ENCODE assay signal across 1 cellular context in the genomic region with DNA sequence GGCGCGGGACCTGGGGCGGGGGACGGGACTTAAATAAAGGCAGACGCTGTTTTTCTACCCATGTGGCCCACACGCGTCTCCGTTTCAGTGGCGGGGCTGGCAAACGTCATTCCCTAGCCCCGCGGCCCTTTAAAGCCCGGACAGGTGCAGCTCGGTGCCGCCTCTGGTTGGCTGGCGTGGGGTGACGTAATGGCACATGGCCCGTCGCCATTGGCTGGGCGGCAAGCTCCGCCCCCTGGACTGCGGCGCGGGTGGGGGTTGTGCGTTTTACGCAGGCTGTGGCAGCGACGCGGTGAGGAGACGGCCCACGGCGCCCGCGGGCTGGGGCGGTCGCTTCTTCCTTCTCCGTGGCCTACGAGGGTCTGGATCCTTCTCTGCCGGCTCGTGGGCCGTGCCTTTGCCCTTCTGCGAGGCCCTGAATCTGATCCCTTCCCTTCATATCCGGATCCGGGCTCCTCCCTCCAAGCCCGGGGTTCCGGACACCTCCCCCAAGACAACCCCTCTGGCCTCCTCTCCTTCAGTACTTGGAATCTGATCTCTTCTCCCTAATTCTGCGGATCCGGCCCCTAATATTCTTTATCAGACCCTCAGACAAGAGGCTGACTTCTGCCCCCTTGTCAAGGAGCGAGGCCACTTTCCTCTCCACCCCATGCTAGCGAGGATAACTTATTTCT.
A peak's percentile ranks its signal among the peaks of the same experiment; 100 is the strongest.
TF ChIP-seq lines count a peak whose summit lies in the region.

A gene with protein sequence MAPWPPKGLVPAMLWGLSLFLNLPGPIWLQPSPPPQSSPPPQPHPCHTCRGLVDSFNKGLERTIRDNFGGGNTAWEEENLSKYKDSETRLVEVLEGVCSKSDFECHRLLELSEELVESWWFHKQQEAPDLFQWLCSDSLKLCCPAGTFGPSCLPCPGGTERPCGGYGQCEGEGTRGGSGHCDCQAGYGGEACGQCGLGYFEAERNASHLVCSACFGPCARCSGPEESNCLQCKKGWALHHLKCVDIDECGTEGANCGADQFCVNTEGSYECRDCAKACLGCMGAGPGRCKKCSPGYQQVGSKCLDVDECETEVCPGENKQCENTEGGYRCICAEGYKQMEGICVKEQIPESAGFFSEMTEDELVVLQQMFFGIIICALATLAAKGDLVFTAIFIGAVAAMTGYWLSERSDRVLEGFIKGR (plus strand): TSS at position 274 of the 674 bp plus-strand sequence. CDS start 605 bp downstream, outside the sequence.

TF ChIP-seq in HEK293, 187 proteins besides CTCF, POLR2A, EP300 and RAD21 (continued from another document and continues in another):
- TF ChIP-seq ZXDB (tag by site-specific recombination; IDR thresholded peaks at IDR 0.05) (peak; percentile 7; the same call in 1 of the 2 replicates), ZNF777 (tag by site-specific recombination; IDR thresholded peaks at IDR 0.05; ENCODE audit: borderline replicate concordance) (no peak), ZNF571 (tag by site-specific recombination; IDR thresholded peaks at IDR 0.05) (no peak), SETDB1 (IDR thresholded peaks at IDR 0.05; ENCODE audit: insufficient read length, low read length) (no peak), ZNF311 (tag by site-specific recombination; IDR thresholded peaks at IDR 0.05; ENCODE audit: borderline replicate concordance) (no peak), ZNF223 (tag by site-specific recombination; IDR thresholded peaks at IDR 0.05) (no peak), KLF10 (tag by site-specific recombination; IDR thresholded peaks at IDR 0.05) (peak; percentile 79), ZNF121 (tag by site-specific recombination; IDR thresholded peaks at IDR 0.05) (no peak), GLI4 (tag by site-specific recombination; IDR thresholded peaks at IDR 0.05) (no peak), HOXA7 (CRISPR knock-in tag; IDR thresholded peaks at IDR 0.05; ENCODE audit: borderline replicate concordance) (no peak), ZNF37A (tag by site-specific recombination; IDR thresholded peaks at IDR 0.05) (no peak), ZNF521 (tag by site-specific recombination; IDR thresholded peaks at IDR 0.05) (no peak), ZNF2 (tag by site-specific recombination; IDR thresholded peaks at IDR 0.05) (peak; percentile 41; the same call in 1 of the 2 replicates), GLI2 (tag by site-specific recombination; IDR thresholded peaks at IDR 0.05; ENCODE audit: borderline replicate concordance, low read depth) (no peak), ZNF549 (tag by site-specific recombination; IDR thresholded peaks at IDR 0.05) (no peak), ZNF785 (tag by site-specific recombination; IDR thresholded peaks at IDR 0.05) (no peak), REPIN1 (tag by site-specific recombination; IDR thresholded peaks at IDR 0.05; ENCODE audit: low read depth) (0 out of 2 replicates have a peak, but pooled peaks have one; percentile 25), GLIS2 (tag by site-specific recombination; IDR thresholded peaks at IDR 0.05) (peak; percentile 88), ZNF132 (tag by site-specific recombination; IDR thresholded peaks at IDR 0.05; ENCODE audit: borderline replicate concordance) (no peak), ZNF76 (tag by site-specific recombination; IDR thresholded peaks at IDR 0.05; ENCODE audit: borderline replicate concordance, low read depth) (peak; percentile 21; the same call in 1 of the 2 replicates), ZNF133 (tag by site-specific recombination; IDR thresholded peaks at IDR 0.05) (no peak), SP3 (tag by site-specific recombination; IDR thresholded peaks at IDR 0.05) (peak; percentile 92), ZNF112 (tag by site-specific recombination; IDR thresholded peaks at IDR 0.05) (no peak), ZNF19 (tag by site-specific recombination; IDR thresholded peaks at IDR 0.05; ENCODE audit: low read depth) (no peak), ZNF175 (tag by site-specific recombination; IDR thresholded peaks at IDR 0.05) (no peak), MZF1 (tag by site-specific recombination; IDR thresholded peaks at IDR 0.05; ENCODE audit: borderline replicate concordance) (no peak), OVOL3 (tag by site-specific recombination; IDR thresholded peaks at IDR 0.05) (no peak), ZNF585B (tag by site-specific recombination; IDR thresholded peaks at IDR 0.05) (no peak), ZNF416 (tag by site-specific recombination; IDR thresholded peaks at IDR 0.05) (no peak), ZFP69B (tag by site-specific recombination; IDR thresholded peaks at IDR 0.05) (peak; percentile 99), ZNF843 (tag by site-specific recombination; IDR thresholded peaks at IDR 0.05) (peak; percentile 34; the same call in 1 of the 2 replicates), ZNF626 (tag by site-specific recombination; IDR thresholded peaks at IDR 0.05) (no peak), ZNF600 (tag by site-specific recombination; IDR thresholded peaks at IDR 0.05) (peak; percentile 33; the same call in 1 of the 2 replicates), ZIC2 (tag by site-specific recombination; IDR thresholded peaks at IDR 0.05) (no peak)
- TF ChIP-seq, protein P1, sequence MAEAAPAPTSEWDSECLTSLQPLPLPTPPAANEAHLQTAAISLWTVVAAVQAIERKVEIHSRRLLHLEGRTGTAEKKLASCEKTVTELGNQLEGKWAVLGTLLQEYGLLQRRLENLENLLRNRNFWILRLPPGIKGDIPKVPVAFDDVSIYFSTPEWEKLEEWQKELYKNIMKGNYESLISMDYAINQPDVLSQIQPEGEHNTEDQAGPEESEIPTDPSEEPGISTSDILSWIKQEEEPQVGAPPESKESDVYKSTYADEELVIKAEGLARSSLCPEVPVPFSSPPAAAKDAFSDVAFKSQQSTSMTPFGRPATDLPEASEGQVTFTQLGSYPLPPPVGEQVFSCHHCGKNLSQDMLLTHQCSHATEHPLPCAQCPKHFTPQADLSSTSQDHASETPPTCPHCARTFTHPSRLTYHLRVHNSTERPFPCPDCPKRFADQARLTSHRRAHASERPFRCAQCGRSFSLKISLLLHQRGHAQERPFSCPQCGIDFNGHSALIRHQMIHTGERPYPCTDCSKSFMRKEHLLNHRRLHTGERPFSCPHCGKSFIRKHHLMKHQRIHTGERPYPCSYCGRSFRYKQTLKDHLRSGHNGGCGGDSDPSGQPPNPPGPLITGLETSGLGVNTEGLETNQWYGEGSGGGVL (tag by site-specific recombination; IDR thresholded peaks at IDR 0.05), result no peak; the same call in none of the 2 replicates
- TF ChIP-seq, protein P2, sequence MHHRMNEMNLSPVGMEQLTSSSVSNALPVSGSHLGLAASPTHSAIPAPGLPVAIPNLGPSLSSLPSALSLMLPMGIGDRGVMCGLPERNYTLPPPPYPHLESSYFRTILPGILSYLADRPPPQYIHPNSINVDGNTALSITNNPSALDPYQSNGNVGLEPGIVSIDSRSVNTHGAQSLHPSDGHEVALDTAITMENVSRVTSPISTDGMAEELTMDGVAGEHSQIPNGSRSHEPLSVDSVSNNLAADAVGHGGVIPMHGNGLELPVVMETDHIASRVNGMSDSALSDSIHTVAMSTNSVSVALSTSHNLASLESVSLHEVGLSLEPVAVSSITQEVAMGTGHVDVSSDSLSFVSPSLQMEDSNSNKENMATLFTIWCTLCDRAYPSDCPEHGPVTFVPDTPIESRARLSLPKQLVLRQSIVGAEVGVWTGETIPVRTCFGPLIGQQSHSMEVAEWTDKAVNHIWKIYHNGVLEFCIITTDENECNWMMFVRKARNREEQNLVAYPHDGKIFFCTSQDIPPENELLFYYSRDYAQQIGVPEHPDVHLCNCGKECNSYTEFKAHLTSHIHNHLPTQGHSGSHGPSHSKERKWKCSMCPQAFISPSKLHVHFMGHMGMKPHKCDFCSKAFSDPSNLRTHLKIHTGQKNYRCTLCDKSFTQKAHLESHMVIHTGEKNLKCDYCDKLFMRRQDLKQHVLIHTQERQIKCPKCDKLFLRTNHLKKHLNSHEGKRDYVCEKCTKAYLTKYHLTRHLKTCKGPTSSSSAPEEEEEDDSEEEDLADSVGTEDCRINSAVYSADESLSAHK (tag by site-specific recombination; IDR thresholded peaks at IDR 0.05), result no peak
- TF ChIP-seq, protein P3, sequence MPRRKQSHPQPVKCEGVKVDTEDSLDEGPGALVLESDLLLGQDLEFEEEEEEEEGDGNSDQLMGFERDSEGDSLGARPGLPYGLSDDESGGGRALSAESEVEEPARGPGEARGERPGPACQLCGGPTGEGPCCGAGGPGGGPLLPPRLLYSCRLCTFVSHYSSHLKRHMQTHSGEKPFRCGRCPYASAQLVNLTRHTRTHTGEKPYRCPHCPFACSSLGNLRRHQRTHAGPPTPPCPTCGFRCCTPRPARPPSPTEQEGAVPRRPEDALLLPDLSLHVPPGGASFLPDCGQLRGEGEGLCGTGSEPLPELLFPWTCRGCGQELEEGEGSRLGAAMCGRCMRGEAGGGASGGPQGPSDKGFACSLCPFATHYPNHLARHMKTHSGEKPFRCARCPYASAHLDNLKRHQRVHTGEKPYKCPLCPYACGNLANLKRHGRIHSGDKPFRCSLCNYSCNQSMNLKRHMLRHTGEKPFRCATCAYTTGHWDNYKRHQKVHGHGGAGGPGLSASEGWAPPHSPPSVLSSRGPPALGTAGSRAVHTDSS (tag by site-specific recombination; IDR thresholded peaks at IDR 0.05), result no peak
- TF ChIP-seq, protein P4, sequence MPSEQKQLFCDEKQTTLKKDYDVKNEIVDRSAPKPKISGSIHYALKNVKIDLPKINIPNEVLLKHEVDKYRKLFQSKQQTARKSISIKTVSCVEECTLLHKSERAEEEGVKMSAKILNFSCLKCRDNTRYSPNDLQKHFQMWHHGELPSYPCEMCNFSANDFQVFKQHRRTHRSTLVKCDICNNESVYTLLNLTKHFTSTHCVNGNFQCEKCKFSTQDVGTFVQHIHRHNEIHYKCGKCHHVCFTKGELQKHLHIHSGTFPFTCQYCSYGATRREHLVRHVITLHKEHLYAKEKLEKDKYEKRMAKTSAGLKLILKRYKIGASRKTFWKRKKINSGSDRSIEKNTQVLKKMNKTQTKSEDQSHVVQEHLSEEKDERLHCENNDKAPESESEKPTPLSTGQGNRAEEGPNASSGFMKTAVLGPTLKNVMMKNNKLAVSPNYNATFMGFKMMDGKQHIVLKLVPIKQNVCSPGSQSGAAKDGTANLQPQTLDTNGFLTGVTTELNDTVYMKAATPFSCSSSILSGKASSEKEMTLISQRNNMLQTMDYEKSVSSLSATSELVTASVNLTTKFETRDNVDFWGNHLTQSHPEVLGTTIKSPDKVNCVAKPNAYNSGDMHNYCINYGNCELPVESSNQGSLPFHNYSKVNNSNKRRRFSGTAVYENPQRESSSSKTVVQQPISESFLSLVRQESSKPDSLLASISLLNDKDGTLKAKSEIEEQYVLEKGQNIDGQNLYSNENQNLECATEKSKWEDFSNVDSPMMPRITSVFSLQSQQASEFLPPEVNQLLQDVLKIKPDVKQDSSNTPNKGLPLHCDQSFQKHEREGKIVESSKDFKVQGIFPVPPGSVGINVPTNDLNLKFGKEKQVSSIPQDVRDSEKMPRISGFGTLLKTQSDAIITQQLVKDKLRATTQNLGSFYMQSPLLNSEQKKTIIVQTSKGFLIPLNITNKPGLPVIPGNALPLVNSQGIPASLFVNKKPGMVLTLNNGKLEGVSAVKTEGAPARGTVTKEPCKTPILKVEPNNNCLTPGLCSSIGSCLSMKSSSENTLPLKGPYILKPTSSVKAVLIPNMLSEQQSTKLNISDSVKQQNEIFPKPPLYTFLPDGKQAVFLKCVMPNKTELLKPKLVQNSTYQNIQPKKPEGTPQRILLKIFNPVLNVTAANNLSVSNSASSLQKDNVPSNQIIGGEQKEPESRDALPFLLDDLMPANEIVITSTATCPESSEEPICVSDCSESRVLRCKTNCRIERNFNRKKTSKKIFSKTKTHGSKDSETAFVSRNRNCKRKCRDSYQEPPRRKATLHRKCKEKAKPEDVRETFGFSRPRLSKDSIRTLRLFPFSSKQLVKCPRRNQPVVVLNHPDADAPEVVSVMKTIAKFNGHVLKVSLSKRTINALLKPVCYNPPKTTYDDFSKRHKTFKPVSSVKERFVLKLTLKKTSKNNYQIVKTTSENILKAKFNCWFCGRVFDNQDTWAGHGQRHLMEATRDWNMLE (tag by site-specific recombination; conservative IDR thresholded peaks at IDR 0.05; ENCODE audit: low read depth), result no peak
- TF ChIP-seq, protein P5, sequence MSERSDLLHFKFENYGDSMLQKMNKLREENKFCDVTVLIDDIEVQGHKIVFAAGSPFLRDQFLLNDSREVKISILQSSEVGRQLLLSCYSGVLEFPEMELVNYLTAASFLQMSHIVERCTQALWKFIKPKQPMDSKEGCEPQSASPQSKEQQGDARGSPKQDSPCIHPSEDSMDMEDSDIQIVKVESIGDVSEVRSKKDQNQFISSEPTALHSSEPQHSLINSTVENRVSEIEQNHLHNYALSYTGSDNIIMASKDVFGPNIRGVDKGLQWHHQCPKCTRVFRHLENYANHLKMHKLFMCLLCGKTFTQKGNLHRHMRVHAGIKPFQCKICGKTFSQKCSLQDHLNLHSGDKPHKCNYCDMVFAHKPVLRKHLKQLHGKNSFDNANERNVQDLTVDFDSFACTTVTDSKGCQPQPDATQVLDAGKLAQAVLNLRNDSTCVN (tag by site-specific recombination; optimal IDR thresholded peaks at IDR 0.05), result no peak
- TF ChIP-seq, protein P6, sequence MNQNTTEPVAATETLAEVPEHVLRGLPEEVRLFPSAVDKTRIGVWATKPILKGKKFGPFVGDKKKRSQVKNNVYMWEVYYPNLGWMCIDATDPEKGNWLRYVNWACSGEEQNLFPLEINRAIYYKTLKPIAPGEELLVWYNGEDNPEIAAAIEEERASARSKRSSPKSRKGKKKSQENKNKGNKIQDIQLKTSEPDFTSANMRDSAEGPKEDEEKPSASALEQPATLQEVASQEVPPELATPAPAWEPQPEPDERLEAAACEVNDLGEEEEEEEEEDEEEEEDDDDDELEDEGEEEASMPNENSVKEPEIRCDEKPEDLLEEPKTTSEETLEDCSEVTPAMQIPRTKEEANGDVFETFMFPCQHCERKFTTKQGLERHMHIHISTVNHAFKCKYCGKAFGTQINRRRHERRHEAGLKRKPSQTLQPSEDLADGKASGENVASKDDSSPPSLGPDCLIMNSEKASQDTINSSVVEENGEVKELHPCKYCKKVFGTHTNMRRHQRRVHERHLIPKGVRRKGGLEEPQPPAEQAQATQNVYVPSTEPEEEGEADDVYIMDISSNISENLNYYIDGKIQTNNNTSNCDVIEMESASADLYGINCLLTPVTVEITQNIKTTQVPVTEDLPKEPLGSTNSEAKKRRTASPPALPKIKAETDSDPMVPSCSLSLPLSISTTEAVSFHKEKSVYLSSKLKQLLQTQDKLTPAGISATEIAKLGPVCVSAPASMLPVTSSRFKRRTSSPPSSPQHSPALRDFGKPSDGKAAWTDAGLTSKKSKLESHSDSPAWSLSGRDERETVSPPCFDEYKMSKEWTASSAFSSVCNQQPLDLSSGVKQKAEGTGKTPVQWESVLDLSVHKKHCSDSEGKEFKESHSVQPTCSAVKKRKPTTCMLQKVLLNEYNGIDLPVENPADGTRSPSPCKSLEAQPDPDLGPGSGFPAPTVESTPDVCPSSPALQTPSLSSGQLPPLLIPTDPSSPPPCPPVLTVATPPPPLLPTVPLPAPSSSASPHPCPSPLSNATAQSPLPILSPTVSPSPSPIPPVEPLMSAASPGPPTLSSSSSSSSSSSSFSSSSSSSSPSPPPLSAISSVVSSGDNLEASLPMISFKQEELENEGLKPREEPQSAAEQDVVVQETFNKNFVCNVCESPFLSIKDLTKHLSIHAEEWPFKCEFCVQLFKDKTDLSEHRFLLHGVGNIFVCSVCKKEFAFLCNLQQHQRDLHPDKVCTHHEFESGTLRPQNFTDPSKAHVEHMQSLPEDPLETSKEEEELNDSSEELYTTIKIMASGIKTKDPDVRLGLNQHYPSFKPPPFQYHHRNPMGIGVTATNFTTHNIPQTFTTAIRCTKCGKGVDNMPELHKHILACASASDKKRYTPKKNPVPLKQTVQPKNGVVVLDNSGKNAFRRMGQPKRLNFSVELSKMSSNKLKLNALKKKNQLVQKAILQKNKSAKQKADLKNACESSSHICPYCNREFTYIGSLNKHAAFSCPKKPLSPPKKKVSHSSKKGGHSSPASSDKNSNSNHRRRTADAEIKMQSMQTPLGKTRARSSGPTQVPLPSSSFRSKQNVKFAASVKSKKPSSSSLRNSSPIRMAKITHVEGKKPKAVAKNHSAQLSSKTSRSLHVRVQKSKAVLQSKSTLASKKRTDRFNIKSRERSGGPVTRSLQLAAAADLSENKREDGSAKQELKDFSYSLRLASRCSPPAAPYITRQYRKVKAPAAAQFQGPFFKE (tag by site-specific recombination; IDR thresholded peaks at IDR 0.05; ENCODE audit: borderline replicate concordance), result no peak
